ENCODE assay signal across 17 cellular contexts in the genomic region with DNA sequence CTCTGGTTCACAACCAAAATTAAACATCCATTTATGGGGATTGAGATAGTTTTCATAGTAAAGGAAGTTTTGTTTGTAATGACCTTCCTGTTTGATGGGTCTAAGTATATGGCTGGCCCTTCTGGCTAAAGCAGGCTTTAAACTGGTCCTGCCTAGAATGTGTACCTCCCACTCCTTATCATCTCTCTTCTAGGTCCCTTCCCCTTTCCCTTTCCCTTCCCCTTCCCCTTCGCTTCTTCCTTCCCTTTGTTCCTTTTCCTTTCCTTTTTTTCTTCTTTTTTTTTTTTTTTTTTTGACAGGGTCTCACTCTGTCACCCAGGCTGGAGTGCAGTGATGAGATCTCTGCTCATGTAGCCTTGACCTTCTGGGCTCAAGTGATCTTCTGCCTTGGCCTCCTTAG. TPM values are rescaled to one million over a fixed set of nuclear protein-coding genes. Genes with fewer than 3 reads are reported as not detected.
DNase-seq lines count a peak whose midpoint lies in the region; ATAC-seq and TF ChIP-seq lines count a peak whose summit lies in the region.
"Had no signal": no experiment of that assay in that cellular context is flagged by ENCODE, and none has a peak within 500 bp of the region (broad histone marks: within the 10 kb centered on the region; RNA-seq: fewer than 3 reads in every experiment).

No MANE protein-coding gene starts in this region.

- H4K20me1 ChIP-seq in mammary epithelial cell (ENCODE audit: insufficient read depth, low read length): no peaks in the 10 kb centered on the region

- H3K4me2 ChIP-seq in mammary epithelial cell (ENCODE audit: insufficient read depth, low read depth, low read length): no peak overlapping the region

- no peak for ATAC-seq in stimulated activated memory B cell treated with anti-CD40 and anti-IgM and Interleukin-4, amounts not matched to agents 10 μg/mL and 1 μg/mL and 100 μg/mL, for 72 hours
- ATAC-seq: Panc1 had no signal

- dilution Hi-C loops in mammary epithelial cell (cut with HindIII; ENCODE audit: low sequenced_read_pairs): no loop called here

- H3K27ac ChIP-seq in mammary epithelial cell (ENCODE audit: insufficient read depth, low read depth, low read length): no peak overlapping the region
- H3K27ac ChIP-seq: HL-60 had no signal

- H3K36me3 Mint-ChIP-seq in MCF 10A (ENCODE audit: insufficient read depth, unreplicated experiment) (peaks cover 60% of the 10 kb centered on the region), endothelial cell (ENCODE audit: low read depth, unreplicated experiment) (peaks cover 7% of the 10 kb centered on the region)
- H3K36me3 Mint-ChIP-seq in activated T-helper 1 cell treated with anti-CD3 and anti-CD28 coated beads, Interleukin-12 subunit alpha, Interleukin-12 subunit beta, Interleukin-2, Interleukin-4 antibody, amounts not matched to agents 30 ng/mL and 10 ng/mL and 1 ng/mL, durations not matched to agents 14 hours and 24 hours and 36 hours (ENCODE audit: low read depth): peaks cover 31% of the 10 kb centered on the region
- H3K36me3 Mint-ChIP-seq in stimulated activated memory B cell treated with anti-CD40 and anti-IgM and Interleukin-4, amounts not matched to agents 10 μg/mL and 1 μg/mL and 100 μg/mL, for 72 hours: peaks cover 43% of the 10 kb centered on the region

- H3K79me2 ChIP-seq in mammary epithelial cell (ENCODE audit: insufficient read depth, low read length): peaks cover 4% of the 10 kb centered on the region

- H3K36me3 ChIP-seq in mammary epithelial cell (ENCODE audit: insufficient read depth, low read length): peaks cover 10% of the 10 kb centered on the region

- BruUV-seq in MCF 10A (replicated peaks; lab: Mats Ljungman, UMichigan): no TSS peak
- no TSS peak for BruUV-seq in mammary epithelial cell (replicated peaks; lab: Mats Ljungman, UMichigan)

- POLR2A ChIA-PET in MCF 10A (lab: Yijun Ruan, JAX): no interaction called here

- no peaks in the 10 kb centered on the region for H3K27me3 ChIP-seq in mammary epithelial cell (ENCODE audit: insufficient read depth, low read length)

- H3K4me3 Mint-ChIP-seq in MCF 10A (ENCODE audit: unreplicated experiment): no peak overlapping the region
- no peak overlapping the region for H3K4me3 Mint-ChIP-seq in activated T-helper 1 cell treated with anti-CD3 and anti-CD28 coated beads, Interleukin-12 subunit alpha, Interleukin-12 subunit beta, Interleukin-2, Interleukin-4 antibody, amounts not matched to agents 30 ng/mL and 10 ng/mL and 1 ng/mL, durations not matched to agents 14 hours and 24 hours and 36 hours
- no peak overlapping the region for H3K4me3 Mint-ChIP-seq in endothelial cell (ENCODE audit: unreplicated experiment)
- no peak overlapping the region for H3K4me3 Mint-ChIP-seq in stimulated activated memory B cell treated with anti-CD40 and anti-IgM and Interleukin-4, amounts not matched to agents 10 μg/mL and 1 μg/mL and 100 μg/mL, for 72 hours
- H3K4me3 Mint-ChIP-seq: CD4-positive, alpha-beta memory T cell; H9 had no signal

- intact Hi-C loops in MCF 10A (cut with micrococcal nuclease): no loop called here
- intact Hi-C loops in mammary epithelial cell (cut with micrococcal nuclease): no loop called here
- intact Hi-C loops in activated T-helper 1 cell treated with anti-CD3 and anti-CD28 coated beads, Interleukin-12 subunit alpha, Interleukin-12 subunit beta, Interleukin-2, Interleukin-4 antibody, amounts not matched to agents 30 ng/mL and 10 ng/mL and 1 ng/mL, durations not matched to agents 14 hours and 24 hours and 36 hours (cut with micrococcal nuclease): no loop called here

- peaks cover 1% of the 10 kb centered on the region for H3K4me1 ChIP-seq in mammary epithelial cell (ENCODE audit: insufficient read depth, low read length)

- H2AFZ ChIP-seq in mammary epithelial cell (ENCODE audit: low read depth, low read length): no peak overlapping the region

- in situ Hi-C loops in mammary epithelial cell (cut with MboI; ENCODE audit: low sequenced_read_pairs in 2 of 2): no loop called here

- no peak overlapping the region for H3K4me3 ChIP-seq in mammary epithelial cell (replicated peaks in 1 of 3; ENCODE audit: insufficient read depth in 1 of 3, low read depth in 2 of 3, low read length in 3 of 3)

- H3K9me3 ChIP-seq in mammary epithelial cell (replicated peaks; ENCODE audit: insufficient read depth, low read length): no peaks in the 10 kb centered on the region

- H3K4me1 Mint-ChIP-seq in MCF 10A (ENCODE audit: insufficient read depth, unreplicated experiment): no peaks in the 10 kb centered on the region
- peaks cover 12% of the 10 kb centered on the region for H3K4me1 Mint-ChIP-seq in activated T-helper 1 cell treated with anti-CD3 and anti-CD28 coated beads, Interleukin-12 subunit alpha, Interleukin-12 subunit beta, Interleukin-2, Interleukin-4 antibody, amounts not matched to agents 30 ng/mL and 10 ng/mL and 1 ng/mL, durations not matched to agents 14 hours and 24 hours and 36 hours (ENCODE audit: low read depth)
- peaks cover 11% of the 10 kb centered on the region for H3K4me1 Mint-ChIP-seq in endothelial cell (ENCODE audit: unreplicated experiment)
- peaks cover 20% of the 10 kb centered on the region for H3K4me1 Mint-ChIP-seq in stimulated activated memory B cell treated with anti-CD40 and anti-IgM and Interleukin-4, amounts not matched to agents 10 μg/mL and 1 μg/mL and 100 μg/mL, for 72 hours
- H3K4me1 Mint-ChIP-seq: H9 had no signal

- no peaks in the 10 kb centered on the region for H3K9me3 Mint-ChIP-seq in MCF 10A (ENCODE audit: unreplicated experiment)
- H3K9me3 Mint-ChIP-seq in activated T-helper 1 cell treated with anti-CD3 and anti-CD28 coated beads, Interleukin-12 subunit alpha, Interleukin-12 subunit beta, Interleukin-2, Interleukin-4 antibody, amounts not matched to agents 30 ng/mL and 10 ng/mL and 1 ng/mL, durations not matched to agents 14 hours and 24 hours and 36 hours: no peaks in the 10 kb centered on the region
- H3K9me3 Mint-ChIP-seq in endothelial cell (ENCODE audit: unreplicated experiment): no peaks in the 10 kb centered on the region
- no peaks in the 10 kb centered on the region for H3K9me3 Mint-ChIP-seq in stimulated activated memory B cell treated with anti-CD40 and anti-IgM and Interleukin-4, amounts not matched to agents 10 μg/mL and 1 μg/mL and 100 μg/mL, for 72 hours
- H3K9me3 Mint-ChIP-seq: CD4-positive, alpha-beta memory T cell; H9 had no signal

- no peaks in the 10 kb centered on the region for H3K27me3 Mint-ChIP-seq in MCF 10A (ENCODE audit: insufficient read depth, unreplicated experiment)
- H3K27me3 Mint-ChIP-seq in activated T-helper 1 cell treated with anti-CD3 and anti-CD28 coated beads, Interleukin-12 subunit alpha, Interleukin-12 subunit beta, Interleukin-2, Interleukin-4 antibody, amounts not matched to agents 30 ng/mL and 10 ng/mL and 1 ng/mL, durations not matched to agents 14 hours and 24 hours and 36 hours (ENCODE audit: insufficient read depth): no peaks in the 10 kb centered on the region
- peaks cover 6% of the 10 kb centered on the region for H3K27me3 Mint-ChIP-seq in endothelial cell (ENCODE audit: unreplicated experiment)
- H3K27me3 Mint-ChIP-seq in stimulated activated memory B cell treated with anti-CD40 and anti-IgM and Interleukin-4, amounts not matched to agents 10 μg/mL and 1 μg/mL and 100 μg/mL, for 72 hours: no peaks in the 10 kb centered on the region
- H3K27me3 Mint-ChIP-seq: CD4-positive, alpha-beta memory T cell had no signal

- TF ChIP-seq CTCF in MCF 10A (IDR thresholded peaks at IDR 0.05; ENCODE audit: unreplicated experiment) (no peak), mammary epithelial cell (conservative IDR thresholded peaks at IDR 0.05 in 1 of 2, IDR thresholded peaks at IDR 0.05 in 1 of 2; ENCODE audit: extremely low read depth in 1 of 2, insufficient read depth in 1 of 2, low read depth in 1 of 2, low read length in 2 of 2) (no peak), endothelial cell (IDR thresholded peaks at IDR 0.05; ENCODE audit: unreplicated experiment) (no peak)

- no peak overlapping the region for H3K9ac ChIP-seq in mammary epithelial cell (ENCODE audit: insufficient read depth, low read length)

- DNase-seq in MCF 10A (ENCODE audit: unreplicated experiment) (no peak), mammary epithelial cell (no peak), endothelial cell (ENCODE audit: low spot score) (no peak), NCI-H1105 treated with DMSO at 0.1 percent for 48 hours (lab: John Stamatoyannopoulos, UW) (no peak), GM03348 (ENCODE audit: low spot score) (no peak), HCEC 1CT (no peak)
- DNase-seq in activated T-helper 1 cell treated with anti-CD3 and anti-CD28 coated beads, Interleukin-12 subunit alpha, Interleukin-12 subunit beta, Interleukin-2, Interleukin-4 antibody, amounts not matched to agents 30 ng/mL and 10 ng/mL and 1 ng/mL, durations not matched to agents 14 hours and 24 hours and 36 hours (ENCODE audit: low spot score): no peak
- DNase-seq: Calu3; CD4-positive, alpha-beta memory T cell; DMS53; H9; NCI-H1436; NCI-H2227 treated with DMSO at 0.1 percent for 48 hours; NCI-H524 had no signal

- WGBS in mammary epithelial cell (ENCODE audit: low coverage, missing lambda C conversion rate): 67% methylated on average over 1 of the region's 1 CpG

- CTCF ChIA-PET in MCF 10A (lab: Yijun Ruan, JAX) (no interaction called here), mammary epithelial cell (lab: Charles Lee; ENCODE audit: low non-redundant PET) (no interaction called here)

- H3K27ac Mint-ChIP-seq in MCF 10A (ENCODE audit: low read depth, unreplicated experiment) (peak overlapping the region; percentile 9), endothelial cell (ENCODE audit: unreplicated experiment) (peak overlapping the region; percentile 52)
- H3K27ac Mint-ChIP-seq in activated T-helper 1 cell treated with anti-CD3 and anti-CD28 coated beads, Interleukin-12 subunit alpha, Interleukin-12 subunit beta, Interleukin-2, Interleukin-4 antibody, amounts not matched to agents 30 ng/mL and 10 ng/mL and 1 ng/mL, durations not matched to agents 14 hours and 24 hours and 36 hours: peak overlapping the region; percentile 23
- H3K27ac Mint-ChIP-seq in stimulated activated memory B cell treated with anti-CD40 and anti-IgM and Interleukin-4, amounts not matched to agents 10 μg/mL and 1 μg/mL and 100 μg/mL, for 72 hours: peak overlapping the region; percentile 73

RNA-seq across cellular contexts. Expression of a gene that starts 35.5 kb away (rescaled TPM):
- 16.2 and 19.6 TPM in 2 replicates for total RNA-seq in MCF 10A (2022)
- 1 to 10 TPM; 7.0 to 8.1 TPM for total RNA-seq in mammary epithelial cell
- polyA plus RNA-seq in mammary epithelial cell: 1.4 TPM
- 1.2 TPM for polyA minus RNA-seq in mammary epithelial cell
- 13.8 and 15.4 TPM in 2 replicates for total RNA-seq in activated T-helper 1 cell treated with anti-CD3 and anti-CD28 coated beads, Interleukin-12 subunit alpha, Interleukin-12 subunit beta, Interleukin-2, Interleukin-4 antibody, amounts not matched to agents 30 ng/mL and 10 ng/mL and 1 ng/mL, durations not matched to agents 14 hours and 24 hours and 36 hours
- 18.6 TPM for total RNA-seq in endothelial cell (ENCODE audit: unreplicated experiment)

Comparison
In these comparisons a context has a peak if more than half of its experiments do, and no peak if none do; other contexts are left out.
1. H3K27ac Mint-ChIP-seq: peak in every context shown above with its lines; median percentile 73 in stimulated activated memory B cell treated with anti-CD40 and anti-IgM and Interleukin-4, amounts not matched to agents 10 μg/mL and 1 μg/mL and 100 μg/mL, for 72 hours; 52 in endothelial cell; 23 in activated T-helper 1 cell treated with anti-CD3 and anti-CD28 coated beads, Interleukin-12 subunit alpha, Interleukin-12 subunit beta, Interleukin-2, Interleukin-4 antibody, amounts not matched to agents 30 ng/mL and 10 ng/mL and 1 ng/mL, durations not matched to agents 14 hours and 24 hours and 36 hours; 9 in MCF 10A.